9 cellular contexts compared by ENCODE assay signal in the genomic region with DNA sequence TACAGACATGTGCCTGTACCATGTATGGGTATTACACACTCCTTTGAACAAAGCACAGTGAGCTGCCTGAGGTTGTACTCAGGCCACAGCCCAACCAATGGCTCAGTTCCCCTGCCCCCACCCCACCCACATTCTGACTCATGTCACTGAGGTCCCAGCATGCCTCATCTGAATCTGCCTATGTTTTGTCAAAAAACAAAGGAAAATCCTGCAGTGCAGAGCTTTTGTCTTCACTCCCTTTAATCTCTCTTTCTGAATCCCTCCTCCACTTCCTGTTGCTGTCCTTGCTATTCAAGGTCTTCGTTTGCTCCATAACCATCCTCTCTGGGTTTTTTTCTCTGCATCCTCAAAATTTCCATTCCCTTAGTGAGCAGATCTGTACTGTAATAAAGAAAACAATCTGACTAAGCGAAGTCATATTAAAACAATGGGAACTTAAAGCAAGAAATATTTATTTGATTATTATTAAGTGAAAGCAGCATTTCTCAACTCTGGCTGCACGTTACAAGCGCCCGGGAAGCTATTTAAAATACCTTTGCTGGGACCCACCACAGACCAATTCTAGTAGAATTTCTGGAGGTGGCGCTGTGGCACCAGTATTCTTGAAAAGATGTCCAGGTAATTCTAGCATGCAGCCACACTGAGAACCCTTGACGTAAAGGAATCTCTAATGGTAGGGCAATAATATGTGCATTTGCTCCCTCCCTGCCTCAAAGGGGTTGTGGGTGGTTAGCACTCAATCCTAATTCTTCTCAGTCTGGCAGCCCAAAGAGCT. TPM values are rescaled to one million over a fixed set of nuclear protein-coding genes. Genes with fewer than 3 reads are reported as not detected.
DNase-seq lines count a peak whose midpoint lies in the region; ATAC-seq and TF ChIP-seq lines count a peak whose summit lies in the region.
"Had no signal": no experiment of that assay in that cellular context is flagged by ENCODE, and none has a peak within 500 bp of the region (broad histone marks: within the 10 kb centered on the region; RNA-seq: fewer than 3 reads in every experiment).

No MANE protein-coding gene starts in this region.

- no peak overlapping the region for H2AK9ac ChIP-seq in IMR-90 (replicated peaks; ENCODE audit: low read depth, low read length, poor library complexity)

- POLR2A ChIA-PET in IMR-90 (lab: Charles Lee; ENCODE audit: unreplicated experiment): no interaction called here

- H4K91ac ChIP-seq in IMR-90 (ENCODE audit: insufficient read depth, low read depth, low read length): no peak overlapping the region

- no peak overlapping the region for H2AK5ac ChIP-seq in IMR-90 (ENCODE audit: low read depth, low read length)

- peak; percentile 44 for TF ChIP-seq CTCF in GM12873 (IDR thresholded peaks at IDR 0.05; ENCODE audit: insufficient read depth, low read depth, low read length, missing control alignments)
- peak; percentile 19; the same call in 1 of the 2 replicates for TF ChIP-seq CTCF in IMR-90 (conservative IDR thresholded peaks at IDR 0.05; ENCODE audit: low read depth, low read length)

- in situ Hi-C loops in IMR-90 (cut with MboI; ENCODE audit: low sequenced_read_pairs): no loop called here

- no peak overlapping the region for H2BK20ac ChIP-seq in IMR-90 (ENCODE audit: low read depth, low read length)

- H2BK120ac ChIP-seq in IMR-90 (ENCODE audit: low read depth, low read length): no peak overlapping the region

- no peak overlapping the region for H3K4me3 Mint-ChIP-seq in memory B cell

- TF ChIP-seq POLR2A in IMR-90 (IDR thresholded peaks at IDR 0.05; ENCODE audit: low read depth, low read length): no peak

- CTCF ChIA-PET in IMR-90 (lab: Yijun Ruan, JAX): interaction anchor here (1.7 kb wide), 1 partner anchor 418 kb away, joined by 3 read pairs; no protein-coding TSS in a partner anchor

- no peak overlapping the region for H3K9ac ChIP-seq in IMR-90 (ENCODE audit: low read depth, low read length)

- H3K4me2 ChIP-seq in IMR-90 (ENCODE audit: low read depth, low read length): no peak overlapping the region; the same call in 1 of the 2 replicates

- peaks cover 10% of the 10 kb centered on the region for H3K27me3 ChIP-seq in IMR-90 (ENCODE audit: control insufficient read depth, insufficient read depth, low read length)

- peaks cover 3% of the 10 kb centered on the region for H3K27me3 Mint-ChIP-seq in memory B cell

- no peak overlapping the region for H4K8ac ChIP-seq in IMR-90 (ENCODE audit: low read depth in 2 of 2, low read length in 2 of 2)

- H3K36me3 Mint-ChIP-seq in activated naive CD4-positive, alpha-beta T cell treated with anti-CD3 and anti-CD28 coated beads, Interleukin-2, amount 50 U/mL, for 72 hours: no peaks in the 10 kb centered on the region
- no peaks in the 10 kb centered on the region for H3K36me3 Mint-ChIP-seq in memory B cell

- no peak overlapping the region for H2BK15ac ChIP-seq in IMR-90 (ENCODE audit: low read depth, low read length)

- no peak overlapping the region for H3K27ac ChIP-seq in IMR-90 (ENCODE audit: insufficient read depth, low read length)

- no peak overlapping the region for H2BK5ac ChIP-seq in IMR-90 (ENCODE audit: low read depth, low read length, poor library complexity, severe bottlenecking)

- H3K18ac ChIP-seq in IMR-90 (ENCODE audit: low read depth, low read length): no peak overlapping the region

- no peak overlapping the region for H3K56ac ChIP-seq in IMR-90 (ENCODE audit: extremely low read depth, insufficient read depth, low read length)

- peaks cover 4% of the 10 kb centered on the region; the same call in 1 of the 2 replicates for H3K9me1 ChIP-seq in IMR-90 (ENCODE audit: insufficient read depth, low read length)

- DNase-seq in IMR-90 (peak; percentile 31), memory B cell (ENCODE audit: low spot score in 2 of 2) (no peak), inferior parietal cortex (ENCODE audit: extremely low spot score) (no peak)
- peak in 1 of 2 donors; percentile 12 for DNase-seq in activated naive CD4-positive, alpha-beta T cell treated with anti-CD3 and anti-CD28 coated beads, Interleukin-2, amount 50 U/mL, for 72 hours (ENCODE audit: low spot score in 2 of 2)

- peaks cover 2% of the 10 kb centered on the region for H3K4me1 Mint-ChIP-seq in memory B cell

- no TSS peak for BruUV-seq in IMR-90 (replicated peaks; lab: Mats Ljungman, UMichigan)

- H3K4ac ChIP-seq in IMR-90 (ENCODE audit: low read depth, low read length): no peak overlapping the region

- H4K5ac ChIP-seq in IMR-90 (ENCODE audit: low read depth, low read length): no peak overlapping the region

- 50% methylated on average over 2 of the region's 7 CpGs; no CpG with 5 or more reads in 1 of the 2 experiments for WGBS in IMR-90 (ENCODE audit: extremely low coverage in 2 of 2, insufficient read length in 1 of 2), 2 experiments

- H3K27ac Mint-ChIP-seq in activated naive CD4-positive, alpha-beta T cell treated with anti-CD3 and anti-CD28 coated beads, Interleukin-2, amount 50 U/mL, for 72 hours: no peak overlapping the region
- no peak overlapping the region for H3K27ac Mint-ChIP-seq in memory B cell

- no peak overlapping the region for H3K4me3 ChIP-seq in IMR-90 (ENCODE audit: insufficient read depth, low read depth, low read length)

- no peak for ATAC-seq in IMR-90 (ENCODE audit: low read depth)
- ATAC-seq in activated naive CD4-positive, alpha-beta T cell treated with anti-CD3 and anti-CD28 coated beads, Interleukin-2, amount 50 U/mL, for 72 hours: peak; percentile 79 to 96
- peak; percentile 22 for ATAC-seq in memory B cell (ENCODE audit: low read depth)
- no peak for ATAC-seq in HG02870 (IDR thresholded peaks at IDR 0.05; ENCODE audit: unreplicated experiment)
- no peak for ATAC-seq in HG03469 (IDR thresholded peaks at IDR 0.05; ENCODE audit: unreplicated experiment)
- ATAC-seq in GM19397 (IDR thresholded peaks at IDR 0.05; ENCODE audit: unreplicated experiment): no peak

- H4K20me1 ChIP-seq in IMR-90 (ENCODE audit: insufficient read depth, low read length): no peaks in the 10 kb centered on the region; the same call in 1 of the 2 replicates

- no peaks in the 10 kb centered on the region for H3K9me3 Mint-ChIP-seq in activated naive CD4-positive, alpha-beta T cell treated with anti-CD3 and anti-CD28 coated beads, Interleukin-2, amount 50 U/mL, for 72 hours
- H3K9me3 Mint-ChIP-seq in memory B cell: no peaks in the 10 kb centered on the region

- no peaks in the 10 kb centered on the region for H3K9me3 ChIP-seq in IMR-90 (ENCODE audit: control insufficient read depth, insufficient read depth, low read length)

- no peaks in the 10 kb centered on the region for H3K4me1 ChIP-seq in IMR-90 (ENCODE audit: control insufficient read depth, insufficient read depth, low read length)

- TF ChIP-seq RAD21 in IMR-90 (IDR thresholded peaks at IDR 0.05; ENCODE audit: low read length): no peak

- intact Hi-C loops in IMR-90 (cut with micrococcal nuclease): no loop called here

- H3K36me3 ChIP-seq in IMR-90 (ENCODE audit: control insufficient read depth, insufficient read depth, low read length): no peaks in the 10 kb centered on the region

- no peak overlapping the region for H3K23ac ChIP-seq in IMR-90 (ENCODE audit: low read depth, low read length)

- H3K14ac ChIP-seq in IMR-90 (replicated peaks; ENCODE audit: low read depth, low read length): no peak overlapping the region

- dilution Hi-C loops in IMR-90 (cut with HindIII; ENCODE audit: low sequenced_read_pairs, unreplicated experiment): no loop called here

- peak overlapping the region; percentile 64 for H2AFZ ChIP-seq in IMR-90 (replicated peaks; ENCODE audit: low read length, poor library complexity)

- no peaks in the 10 kb centered on the region for H3K79me1 ChIP-seq in IMR-90 (ENCODE audit: low read depth in 1 of 2, low read length in 2 of 2)

TF ChIP-seq in IMR-90, 13 proteins besides CTCF, POLR2A, EP300 and RAD21:
- TF ChIP-seq, protein P1, sequence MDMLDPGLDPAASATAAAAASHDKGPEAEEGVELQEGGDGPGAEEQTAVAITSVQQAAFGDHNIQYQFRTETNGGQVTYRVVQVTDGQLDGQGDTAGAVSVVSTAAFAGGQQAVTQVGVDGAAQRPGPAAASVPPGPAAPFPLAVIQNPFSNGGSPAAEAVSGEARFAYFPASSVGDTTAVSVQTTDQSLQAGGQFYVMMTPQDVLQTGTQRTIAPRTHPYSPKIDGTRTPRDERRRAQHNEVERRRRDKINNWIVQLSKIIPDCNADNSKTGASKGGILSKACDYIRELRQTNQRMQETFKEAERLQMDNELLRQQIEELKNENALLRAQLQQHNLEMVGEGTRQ (IDR thresholded peaks at IDR 0.05; ENCODE audit: low read depth, low read length): no peak
- TF ChIP-seq MAZ (IDR thresholded peaks at IDR 0.05; ENCODE audit: borderline replicate concordance, low read depth, low read length) (no peak), RCOR1 (IDR thresholded peaks at IDR 0.05; ENCODE audit: insufficient replicate concordance, low read length) (no peak), MXI1 (IDR thresholded peaks at IDR 0.05; ENCODE audit: borderline replicate concordance, low read depth, low read length) (no peak), SMC3 (IDR thresholded peaks at IDR 0.05; ENCODE audit: low read depth, low read length) (no peak), CHD1 (IDR thresholded peaks at IDR 0.05; ENCODE audit: low read depth, low read length) (no peak), BHLHE40 (IDR thresholded peaks at IDR 0.05; ENCODE audit: low read depth, low read length) (no peak), FOS (IDR thresholded peaks at IDR 0.05; ENCODE audit: low read depth, low read length) (no peak), RFX5 (IDR thresholded peaks at IDR 0.05; ENCODE audit: low read depth, low read length) (no peak), NFE2L2 (IDR thresholded peaks at IDR 0.05; ENCODE audit: low read depth, low read length) (no peak), MAFK (IDR thresholded peaks at IDR 0.05; ENCODE audit: low read depth, low read length) (no peak), CEBPB (IDR thresholded peaks at IDR 0.05; ENCODE audit: low read depth, low read length) (no peak)
- TF ChIP-seq, protein P2, sequence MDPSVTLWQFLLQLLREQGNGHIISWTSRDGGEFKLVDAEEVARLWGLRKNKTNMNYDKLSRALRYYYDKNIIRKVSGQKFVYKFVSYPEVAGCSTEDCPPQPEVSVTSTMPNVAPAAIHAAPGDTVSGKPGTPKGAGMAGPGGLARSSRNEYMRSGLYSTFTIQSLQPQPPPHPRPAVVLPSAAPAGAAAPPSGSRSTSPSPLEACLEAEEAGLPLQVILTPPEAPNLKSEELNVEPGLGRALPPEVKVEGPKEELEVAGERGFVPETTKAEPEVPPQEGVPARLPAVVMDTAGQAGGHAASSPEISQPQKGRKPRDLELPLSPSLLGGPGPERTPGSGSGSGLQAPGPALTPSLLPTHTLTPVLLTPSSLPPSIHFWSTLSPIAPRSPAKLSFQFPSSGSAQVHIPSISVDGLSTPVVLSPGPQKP (IDR thresholded peaks at IDR 0.05; ENCODE audit: borderline replicate concordance, low read depth, low read length): no peak

RNA-seq across cellular contexts. Expression of a gene that starts 8.8 kb away (rescaled TPM):
- total RNA-seq in IMR-90 (2012; rRNA removed): not detected in 2 replicates
- not detected in 2 replicates for polyA plus RNA-seq in IMR-90 (2012; rRNA removed)
- polyA plus RNA-seq in IMR-90 (2012; cell fraction: cytosol; rRNA removed): not detected in 2 replicates
- 0.01 TPM in 1 of 2 replicates, not detected in the other for polyA plus RNA-seq in IMR-90 (2012; cell fraction: nucleus; rRNA removed; ENCODE audit: low replicate concordance)
- total RNA-seq in activated naive CD4-positive, alpha-beta T cell treated with anti-CD3 and anti-CD28 coated beads, Interleukin-2, amount 50 U/mL, for 72 hours: not detected
- polyA plus RNA-seq: keratinocyte had no signal

Comparison
In these comparisons a context has a peak if more than half of its experiments do, and no peak if none do; other contexts are left out.
1. ATAC-seq: peak in activated naive CD4-positive, alpha-beta T cell treated with anti-CD3 and anti-CD28 coated beads, Interleukin-2, amount 50 U/mL, for 72 hours (2 of 2) and memory B cell (single experiment); none in IMR-90 (single experiment), HG02870 (single experiment), HG03469 (single experiment) and GM19397 (single experiment).